13 cellular contexts compared by ENCODE assay signal in the genomic region with DNA sequence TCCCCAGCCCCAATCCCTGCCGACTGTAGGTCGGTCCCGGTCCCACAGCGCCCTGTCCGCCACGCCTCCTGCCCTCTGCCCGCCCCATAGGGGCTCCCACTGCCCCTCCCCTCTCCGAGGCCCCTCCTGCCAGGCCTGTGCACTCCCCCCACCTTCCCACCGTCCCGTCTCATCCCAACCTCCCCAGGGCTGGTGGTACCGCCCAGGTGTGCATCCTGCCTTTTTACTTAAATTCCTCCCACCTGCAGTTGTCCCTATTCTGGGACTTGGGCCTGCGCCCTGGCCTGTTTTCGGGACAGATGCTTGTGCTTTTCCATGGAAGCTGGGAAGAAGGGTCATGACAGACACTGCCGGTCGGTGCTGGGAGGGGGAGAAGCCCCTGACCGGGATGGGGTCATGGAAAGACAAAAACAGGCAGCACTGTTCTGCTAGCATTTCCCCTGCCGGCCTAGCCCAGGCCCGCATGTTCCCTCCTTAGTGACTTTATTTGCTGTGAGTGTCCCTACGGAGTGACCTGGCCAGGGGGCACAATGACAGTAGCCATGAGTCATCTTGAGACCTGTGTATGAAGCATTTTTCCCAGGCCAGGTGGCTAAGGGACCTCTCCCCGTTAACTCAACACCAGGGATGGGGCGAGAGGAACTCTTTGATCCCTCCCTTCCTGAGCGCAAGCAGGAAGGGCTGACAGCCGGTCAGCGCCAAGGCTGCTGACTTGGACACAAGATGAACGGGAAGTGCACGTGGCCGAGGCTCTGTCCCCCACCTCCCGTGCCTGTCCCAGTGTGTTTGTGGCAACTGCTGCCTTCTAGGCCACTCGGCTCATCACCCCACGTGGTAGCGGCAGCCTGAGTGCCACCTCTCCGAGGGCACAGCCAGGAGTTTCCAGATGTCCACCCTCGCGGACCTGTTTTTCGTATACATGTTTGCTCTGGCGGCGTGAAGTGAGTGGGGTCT. TPM values are rescaled to one million over a fixed set of nuclear protein-coding genes. Genes with fewer than 3 reads are reported as not detected.
DNase-seq lines count a peak whose midpoint lies in the region; ATAC-seq and TF ChIP-seq lines count a peak whose summit lies in the region.
"Had no signal": no experiment of that assay in that cellular context is flagged by ENCODE, and none has a peak within 500 bp of the region (broad histone marks: within the 10 kb centered on the region; RNA-seq: fewer than 3 reads in every experiment).

No MANE protein-coding gene starts in this region.

- no peaks in the 10 kb centered on the region for H3K4me1 ChIP-seq in endodermal cell (ENCODE audit: control insufficient read depth, insufficient read depth, low read length)
- peaks cover 3% of the 10 kb centered on the region for H3K4me1 ChIP-seq in mesendoderm (ENCODE audit: control insufficient read depth, low read depth, low read length)
- no peaks in the 10 kb centered on the region for H3K4me1 ChIP-seq in aorta (ENCODE audit: control insufficient read depth in 1 of 2, insufficient read depth in 2 of 2, low read length in 2 of 2)
- H3K4me1 ChIP-seq: SJCRH30 had no signal

- no peak overlapping the region for H3K18ac ChIP-seq in mesendoderm (ENCODE audit: low read length)

- H3K9me3 ChIP-seq in endodermal cell (ENCODE audit: control insufficient read depth, low read length) (no peaks in the 10 kb centered on the region), aorta (ENCODE audit: control insufficient read depth, low read length) (no peaks in the 10 kb centered on the region)
- H3K9me3 ChIP-seq: SJCRH30 had no signal

- H3K56ac ChIP-seq in mesendoderm (ENCODE audit: low read length), result no peak overlapping the region

- no peak overlapping the region for H3K4ac ChIP-seq in mesendoderm (ENCODE audit: low read depth, low read length)

- H3K79me1 ChIP-seq in mesendoderm (ENCODE audit: low read length), result no peaks in the 10 kb centered on the region

- H3K27ac Mint-ChIP-seq in endodermal cell, result no peak overlapping the region

- 27 to 41% methylated on average over 21 to 37 of the region's 37 CpGs for WGBS in endodermal cell (ENCODE audit: insufficient coverage in 1 of 2, insufficient read length in 1 of 2), 2 experiments
- WGBS in mesendoderm (ENCODE audit: extremely low coverage, insufficient coverage, low lambda C conversion rate), result no CpG with 5 or more reads among the region's 37 CpGs
- 67 to 82% methylated on average over 37 of the region's 37 CpGs for WGBS in aorta, 2 donors

- peaks cover 100% of the 10 kb centered on the region for H3K27me3 ChIP-seq in endodermal cell (ENCODE audit: control insufficient read depth, insufficient read depth, low read length, poor library complexity, severe bottlenecking)
- H3K27me3 ChIP-seq in mesendoderm (ENCODE audit: insufficient read depth, low read length, poor library complexity), result peaks cover 58% of the 10 kb centered on the region
- H3K27me3 ChIP-seq in aorta (ENCODE audit: control insufficient read depth in 1 of 2, insufficient read depth in 2 of 2, low read length in 1 of 2), result no peaks in the 10 kb centered on the region
- H3K27me3 ChIP-seq: SJCRH30 had no signal

- H3K36me3 Mint-ChIP-seq in endodermal cell (ENCODE audit: low read depth), result no peaks in the 10 kb centered on the region

- no peak overlapping the region for H2AK5ac ChIP-seq in mesendoderm (ENCODE audit: low read length)

- intact Hi-C loops in Right ventricle myocardium superior (cut with DNase I), result no loop called here
- intact Hi-C loops in cardiac septum (cut with DNase I), result no loop called here
- intact Hi-C loops in aorta (cut with DNase I), result no loop called here

- ATAC-seq in Right ventricle myocardium superior (ENCODE audit: poor library complexity) (peak; percentile 42), aorta (ENCODE audit: low FRiP score) (peak; percentile 34), GM21515 (IDR thresholded peaks at IDR 0.05; ENCODE audit: unreplicated experiment) (no peak), HG03159 (IDR thresholded peaks at IDR 0.05; ENCODE audit: unreplicated experiment) (no peak)

- H3K4me3 ChIP-seq in endodermal cell (ENCODE audit: low read length) (no peak overlapping the region), mesendoderm (ENCODE audit: low read length) (no peak overlapping the region), aorta (ENCODE audit: low read length in 2 of 2) (no peak overlapping the region)
- H3K4me3 ChIP-seq: SJCRH30 had no signal

- H3K4me3 Mint-ChIP-seq in endodermal cell, result no peak overlapping the region

- H3K9ac ChIP-seq in endodermal cell (ENCODE audit: extremely low read depth, low read length, poor library complexity, severe bottlenecking) (no peak overlapping the region), mesendoderm (ENCODE audit: low read length) (no peak overlapping the region)

- H3K27ac ChIP-seq in endodermal cell (ENCODE audit: low read depth, low read length) (no peak overlapping the region), mesendoderm (ENCODE audit: low read depth, low read length) (no peak overlapping the region), aorta (ENCODE audit: low read depth in 1 of 2, low read length in 2 of 2) (no peak overlapping the region)
- H3K27ac ChIP-seq: C4-2B, SJCRH30 had no signal

- H3K79me2 ChIP-seq in mesendoderm (ENCODE audit: control insufficient read depth, insufficient read depth, low read length), result no peaks in the 10 kb centered on the region

- H3K4me1 Mint-ChIP-seq in endodermal cell, result peaks cover 1% of the 10 kb centered on the region

- no peak overlapping the region for H3K23ac ChIP-seq in mesendoderm (ENCODE audit: low read length)

- no peaks in the 10 kb centered on the region for H3K36me3 ChIP-seq in endodermal cell (ENCODE audit: control insufficient read depth, insufficient read depth, low read length)
- H3K36me3 ChIP-seq in mesendoderm (ENCODE audit: control insufficient read depth, insufficient read depth, low read length), result no peaks in the 10 kb centered on the region
- H3K36me3 ChIP-seq in aorta (ENCODE audit: control insufficient read depth in 1 of 2, insufficient read depth in 2 of 2, low read length in 1 of 2), result no peaks in the 10 kb centered on the region

- no peak overlapping the region for H4K8ac ChIP-seq in mesendoderm (ENCODE audit: low read depth, low read length)

- no peak overlapping the region for H4K5ac ChIP-seq in mesendoderm (ENCODE audit: low read length)

- no peak overlapping the region for H2BK15ac ChIP-seq in mesendoderm (replicated peaks; ENCODE audit: low read depth)

- no peak overlapping the region for H2BK120ac ChIP-seq in mesendoderm (ENCODE audit: low read depth, low read length)

- H3K27me3 Mint-ChIP-seq in endodermal cell (ENCODE audit: insufficient read depth), result peaks cover 86% of the 10 kb centered on the region

- no peaks in the 10 kb centered on the region for H3K9me3 Mint-ChIP-seq in endodermal cell

- no peak for TF ChIP-seq CTCF in endodermal cell (conservative IDR thresholded peaks at IDR 0.05)

- H2BK5ac ChIP-seq in mesendoderm (ENCODE audit: low read length), result no peak overlapping the region

- H3K4me2 ChIP-seq in mesendoderm (ENCODE audit: low read length), result no peak overlapping the region

- DNase-seq in Right ventricle myocardium superior, result peak; percentile 79
- no peak for DNase-seq in cardiac septum (ENCODE audit: low spot score)
- peak; percentile 72 for DNase-seq in endodermal cell
- DNase-seq in mesendoderm, result peak; percentile 50
- peak in 1 of 2 donors; percentile 89 for DNase-seq in aorta
- no peak for DNase-seq in D341Med (ENCODE audit: low spot score)
- DNase-seq: kidney glomerular epithelial cell, NCI-H187, SJCRH30 had no signal

RNA-seq across cellular contexts. Expression of a gene that starts 7.1 kb away (rescaled TPM):
- 3.2 TPM for total RNA-seq in Right ventricle myocardium superior
- total RNA-seq in cardiac septum, result 0.48 TPM
- total RNA-seq in endodermal cell, result 1 to 10 TPM in 1 of 2 donors, not detected in 1; 1.3 TPM
- 0.75 TPM for polyA plus RNA-seq in endodermal cell (2013, experiment 1 of 2)
- polyA plus RNA-seq in endodermal cell (2013, experiment 2 of 2), result 1.2 TPM
- polyA plus RNA-seq in mesendoderm (2013, experiment 1 of 2), result 0.03 TPM
- polyA plus RNA-seq in mesendoderm (2013, experiment 2 of 2), result 0.10 TPM
- 1 to 10 TPM; 2.3 to 5.6 TPM for total RNA-seq in aorta
- polyA plus RNA-seq in aorta, result 1 to 10 TPM; 1.1 to 7.8 TPM
- total RNA-seq: H4 had no signal

RNA-seq across cellular contexts. Expression of a gene that starts 44.4 kb away (rescaled TPM):
- not detected for total RNA-seq in Right ventricle myocardium superior
- 5.5 TPM for total RNA-seq in cardiac septum
- under 1 TPM; 0.48 to 0.62 TPM for total RNA-seq in endodermal cell
- polyA plus RNA-seq in endodermal cell (2013, experiment 1 of 2), result 4.2 TPM
- 5.0 TPM for polyA plus RNA-seq in endodermal cell (2013, experiment 2 of 2)
- 0.52 TPM for polyA plus RNA-seq in mesendoderm (2013, experiment 1 of 2)
- 0.45 TPM for polyA plus RNA-seq in mesendoderm (2013, experiment 2 of 2)
- total RNA-seq in aorta, result 1 to 10 TPM in 1 of 2 donors, not detected in 1; 3.6 TPM
- polyA plus RNA-seq in aorta, result 10 to 100 TPM in 1 of 2 donors, 1 to 10 TPM in 1; 8.1 to 29.7 TPM

RNA-seq across cellular contexts. Expression of a gene that starts 53.4 kb away (rescaled TPM):
- 123 TPM for total RNA-seq in Right ventricle myocardium superior
- 191 TPM for total RNA-seq in cardiac septum
- total RNA-seq in endodermal cell, result 10 to 100 TPM in 1 of 2 donors, 1 to 10 TPM in 1; 9.8 to 20.0 TPM
- polyA plus RNA-seq in endodermal cell (2013, experiment 1 of 2), result 45.2 TPM
- 45.0 TPM for polyA plus RNA-seq in endodermal cell (2013, experiment 2 of 2)
- 6.2 TPM for polyA plus RNA-seq in mesendoderm (2013, experiment 1 of 2)
- polyA plus RNA-seq in mesendoderm (2013, experiment 2 of 2), result 5.7 TPM
- total RNA-seq in aorta, result 10 to 100 TPM; 32.5 to 41.5 TPM
- polyA plus RNA-seq in aorta, result 10 to 100 TPM; 26.9 to 63.3 TPM

Comparison
In these comparisons a context has a peak if more than half of its experiments do, and no peak if none do; other contexts are left out.
1. DNase-seq: peak in Right ventricle myocardium superior (single experiment), endodermal cell (single experiment) and mesendoderm (single experiment); none in cardiac septum (single experiment) and D341Med (single experiment).
2. ATAC-seq: peak in Right ventricle myocardium superior (single experiment) and aorta (single experiment); none in GM21515 (single experiment) and HG03159 (single experiment).